In the genomic region with DNA sequence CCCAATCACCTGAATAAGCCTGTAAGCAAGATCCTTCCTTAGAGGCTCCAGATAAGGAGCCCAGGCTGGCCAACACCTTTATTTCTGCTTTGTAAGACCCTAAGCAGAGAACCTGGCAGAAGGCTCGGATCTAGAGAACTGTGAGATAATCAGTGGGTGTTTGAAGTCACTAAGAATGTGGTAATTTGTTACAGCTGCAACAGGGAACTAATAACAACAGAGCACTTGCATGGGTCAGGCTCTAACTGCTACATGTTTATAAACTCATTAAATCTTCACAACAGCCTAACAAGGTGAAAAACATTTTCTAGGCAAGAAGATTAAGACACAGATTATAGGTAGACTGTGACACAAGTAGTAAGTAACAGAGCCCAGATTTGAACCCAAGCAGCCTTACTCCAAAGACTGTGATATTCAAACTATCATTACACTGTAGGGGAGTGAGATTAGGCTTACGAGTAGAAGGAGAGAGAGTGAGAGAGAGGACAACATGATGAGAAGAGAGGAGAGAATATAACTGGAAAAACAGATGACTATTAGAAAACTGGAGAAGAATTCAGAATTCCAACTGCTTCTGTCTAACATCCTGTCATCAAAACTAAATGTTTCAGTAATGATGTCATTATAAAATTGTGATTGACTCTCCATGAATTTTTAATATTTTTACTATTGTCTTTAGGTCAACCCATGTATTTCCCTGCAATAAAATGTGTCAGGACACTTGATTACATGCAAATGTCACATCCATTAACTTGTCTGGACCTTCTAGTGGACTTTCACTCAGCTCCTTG, we compare ENCODE assay signal across 16 cellular contexts.
"Had no signal": no experiment of that assay in that cellular context is flagged by ENCODE, and none has a peak within 500 bp of the region (broad histone marks: within the 10 kb centered on the region; RNA-seq: fewer than 3 reads in every experiment).

No MANE protein-coding gene starts in this region.

- H3K27me3 ChIP-seq: brain microvascular endothelial cell, testis, upper lobe of right lung had no signal

- H3K36me3 ChIP-seq: brain microvascular endothelial cell, left ventricle myocardium inferior, upper lobe of right lung had no signal

- H3K9me3 ChIP-seq: left ventricle myocardium inferior, testis, upper lobe of right lung had no signal

- DNase-seq: activated CD4-positive, alpha-beta T cell treated with anti-CD3 and anti-CD28 coated beads, Interleukin-2, amount 50 U/mL, for 4 hours; activated CD4-positive, CD25-positive, alpha-beta regulatory T cell treated with anti-CD3 and anti-CD28 coated beads, Interleukin-2, amount 50 U/mL, for 72 hours; activated naive CD4-positive, alpha-beta T cell; activated naive CD8-positive, alpha-beta T cell treated with anti-CD3 and anti-CD28 coated beads, Interleukin-2, amount 10 ng/mL, durations not matched to agents 7 days and 5 days; activated T-cell treated with anti-CD3 and anti-CD28 coated beads for 4 hours; brain microvascular endothelial cell; effector CD8-positive, alpha-beta T cell; hypothalamus; left ventricle myocardium inferior; natural killer cell; nucleus accumbens; right cardiac atrium; stimulated activated naive CD8-positive, alpha-beta T cell treated with anti-CD3 and anti-CD28 coated beads, Interleukin-15, amount 100 ng/mL, for 72 hours; testis; upper lobe of right lung had no signal

- ATAC-seq: natural killer cell; right cardiac atrium; stimulated activated naive CD8-positive, alpha-beta T cell treated with anti-CD3 and anti-CD28 coated beads, Interleukin-15, amount 100 ng/mL, for 72 hours; upper lobe of right lung had no signal

- H3K4me3 ChIP-seq: left ventricle myocardium inferior, testis, upper lobe of right lung had no signal

- H3K27ac ChIP-seq: brain microvascular endothelial cell, epithelial cell of prostate, left ventricle myocardium inferior, testis, upper lobe of right lung had no signal

- H3K4me1 ChIP-seq: left ventricle myocardium inferior, testis, upper lobe of right lung had no signal
